In the genomic region with DNA sequence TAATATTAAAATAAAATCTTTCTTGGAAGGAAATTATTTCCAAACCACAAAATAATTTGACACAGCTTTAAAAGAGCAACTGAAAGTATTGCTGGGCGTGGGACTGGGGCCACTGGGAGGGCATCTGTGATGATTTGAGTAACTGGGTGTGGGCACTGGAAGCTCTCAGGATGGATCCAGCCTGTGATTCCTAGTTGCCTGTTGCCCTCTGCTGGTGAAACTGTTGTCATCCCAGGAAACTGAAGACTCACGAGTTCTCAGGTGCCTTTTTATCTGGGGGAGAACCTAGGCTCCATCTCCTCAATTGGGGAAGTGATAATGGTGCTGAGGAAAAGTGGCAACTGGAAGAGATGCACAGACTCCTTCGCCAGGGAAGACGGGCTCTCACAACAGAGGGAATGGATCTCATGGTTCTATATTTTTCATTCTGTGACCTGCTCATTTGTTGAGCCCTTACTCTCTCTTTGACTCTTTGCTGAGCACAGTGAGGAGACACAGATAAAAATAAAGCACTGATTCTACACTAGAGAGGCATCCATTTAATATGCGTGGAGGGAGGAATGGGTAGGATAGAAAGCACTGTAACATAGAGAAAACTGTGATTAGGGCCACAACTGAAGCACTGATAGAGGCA, we compare ENCODE assay signal across 7 cellular contexts.
DNase-seq lines count a peak whose midpoint lies in the region; ATAC-seq, FAIRE-seq and TF ChIP-seq lines count a peak whose summit lies in the region.

No MANE protein-coding gene starts in this region.

- POLR2A ChIA-PET in endothelial cell of umbilical vein (lab: Charles Lee): no interaction called here

- no peaks in the 10 kb centered on the region for H3K9me1 ChIP-seq in endothelial cell of umbilical vein (replicated peaks; ENCODE audit: control insufficient read depth, extremely low read depth, insufficient read depth, low read length)

- no peaks in the 10 kb centered on the region; the same call in 1 of the 2 replicates for H3F3A ChIP-seq in Loucy (ENCODE audit: low read depth)

- CTCF ChIA-PET in endothelial cell of umbilical vein (lab: Charles Lee): interaction anchor here (0.6 to 3.0 kb wide), 13 partner anchors 10 to 1914 kb away, joined by 3 to 24 read pairs (median 3); a partner anchor contains a TSS

- H3K27me3 ChIP-seq in Loucy (ENCODE audit: insufficient read depth, low read length, poor library complexity, severe bottlenecking) (no peaks in the 10 kb centered on the region), endothelial cell of umbilical vein (ENCODE audit: control insufficient read depth in 2 of 2, insufficient read depth in 2 of 2, low read length in 2 of 2) (peaks cover 0 to 4% of the 10 kb centered on the region in 2 experiments)

- H3K36me3 ChIP-seq in Loucy (ENCODE audit: insufficient read depth, low read length) (no peaks in the 10 kb centered on the region), endothelial cell of umbilical vein (ENCODE audit: control insufficient read depth in 2 of 2, extremely low read depth in 1 of 2, insufficient read depth in 2 of 2, low read length in 2 of 2) (no peaks in the 10 kb centered on the region)

- no TSS peak for BruUV-seq in endothelial cell of umbilical vein (replicated peaks; lab: Mats Ljungman, UMichigan)

- H3K4me1 ChIP-seq in Loucy (ENCODE audit: insufficient read depth, low read length, poor library complexity, severe bottlenecking): peaks cover 21% of the 10 kb centered on the region
- H3K4me1 ChIP-seq in endothelial cell of umbilical vein (ENCODE audit: control insufficient read depth, extremely low read depth, insufficient read depth, low read length): no peaks in the 10 kb centered on the region

- H3K9me3 ChIP-seq in Loucy (ENCODE audit: insufficient read depth, low read depth, low read length) (no peaks in the 10 kb centered on the region), endothelial cell of umbilical vein (replicated peaks; ENCODE audit: control insufficient read depth, insufficient read depth, low read length) (no peaks in the 10 kb centered on the region)

- H3K4me1 Mint-ChIP-seq in mesothelial cell of epicardium: peaks cover 3% of the 10 kb centered on the region

- H3K27me3 Mint-ChIP-seq in mesothelial cell of epicardium (ENCODE audit: low read depth): peaks cover 2% of the 10 kb centered on the region

- intact Hi-C loops in endothelial cell of umbilical vein (cut with micrococcal nuclease): loop anchor here (1.0 to 5.0 kb wide), 2 partner anchors 61 to 1495 kb away; a partner anchor contains a TSS

- H3K4me3 Mint-ChIP-seq in mesothelial cell of epicardium: no peak overlapping the region

- H3K9ac ChIP-seq in Loucy (ENCODE audit: low read depth, low read length, poor library complexity, severe bottlenecking) (no peak overlapping the region), endothelial cell of umbilical vein (replicated peaks; ENCODE audit: extremely low read depth, insufficient read depth, low read length) (no peak overlapping the region)

- H3K27ac ChIP-seq in endothelial cell of umbilical vein (ENCODE audit: insufficient read depth, low read depth, low read length): no peak overlapping the region

- FAIRE-seq in endothelial cell of umbilical vein (lab: Jason Lieb, UNC): no peak

- TF ChIP-seq CTCF in Loucy (conservative IDR thresholded peaks at IDR 0.05; ENCODE audit: low read length) (peak; percentile 77), endothelial cell of umbilical vein (IDR thresholded peaks at IDR 0.05; ENCODE audit: extremely low read depth in 1 of 2, insufficient read depth in 1 of 2, low read depth in 1 of 2, low read length in 2 of 2) (peak; percentile 35 to 65), mesothelial cell of epicardium (IDR thresholded peaks at IDR 0.05; ENCODE audit: unreplicated experiment) (peak; percentile 66)

- no peak overlapping the region for H2AFZ ChIP-seq in Loucy (ENCODE audit: low read length)
- H2AFZ ChIP-seq in endothelial cell of umbilical vein (ENCODE audit: low read depth, low read length): no peak overlapping the region

- no peak overlapping the region for H3K4me2 ChIP-seq in Loucy (ENCODE audit: low read depth, low read length, poor library complexity, severe bottlenecking)
- H3K4me2 ChIP-seq in endothelial cell of umbilical vein (ENCODE audit: insufficient read depth, low read length): no peak overlapping the region

- no peak for TF ChIP-seq POLR2A in endothelial cell of umbilical vein (IDR thresholded peaks at IDR 0.05; ENCODE audit: low read depth, low read length)

- no peaks in the 10 kb centered on the region for H3K9me3 Mint-ChIP-seq in mesothelial cell of epicardium

- H4K20me1 ChIP-seq in Loucy (ENCODE audit: insufficient read depth, low read length, poor library complexity, severe bottlenecking) (no peaks in the 10 kb centered on the region), endothelial cell of umbilical vein (replicated peaks; ENCODE audit: control insufficient read depth, extremely low read depth, insufficient read depth, low read length) (no peaks in the 10 kb centered on the region)

- no peak for ATAC-seq in HG03378 (IDR thresholded peaks at IDR 0.05; ENCODE audit: unreplicated experiment)

- dilution Hi-C loops in endothelial cell of umbilical vein (cut with MboI; ENCODE audit: extremely low pct_ligation_motif_present, low sequenced_read_pairs): no loop called here

- H3K79me2 ChIP-seq in Loucy (ENCODE audit: insufficient read depth, low read length) (no peaks in the 10 kb centered on the region), endothelial cell of umbilical vein (ENCODE audit: control insufficient read depth, insufficient read depth, low read length) (no peaks in the 10 kb centered on the region)

- H3K36me3 Mint-ChIP-seq in mesothelial cell of epicardium: no peaks in the 10 kb centered on the region

- no peak overlapping the region for H3K27ac Mint-ChIP-seq in mesothelial cell of epicardium

- H3K9me2 ChIP-seq in Loucy (replicated peaks; ENCODE audit: low read depth, low read length): no peaks in the 10 kb centered on the region

- H3K4me3 ChIP-seq in Loucy (ENCODE audit: low read length, poor library complexity, severe bottlenecking) (no peak overlapping the region), endothelial cell of umbilical vein (replicated peaks in 1 of 3; ENCODE audit: insufficient read depth in 1 of 3, low read depth in 1 of 3, low read length in 3 of 3) (no peak overlapping the region)

- DNase-seq in GM04503 (ENCODE audit: low read depth) (peak; percentile 22), SHP77 (lab: John Stamatoyannopoulos, UW) (peak; percentile 56 to 66), endothelial cell of umbilical vein (ENCODE audit: low read depth, low spot score) (peak; percentile 27), mesothelial cell of epicardium (ENCODE audit: low spot score in 2 of 2, unreplicated experiment in 2 of 2) (peak in 1 of 2 experiments; percentile 43), ureter (ENCODE audit: low spot score) (peak; percentile 69)

TF ChIP-seq in endothelial cell of umbilical vein, 7 proteins besides CTCF, POLR2A, EP300 and RAD21:
- no peak for TF ChIP-seq MYC (IDR thresholded peaks at IDR 0.05; ENCODE audit: low read depth, low read length)
- no peak for TF ChIP-seq EZH2 (IDR thresholded peaks at IDR 0.05; ENCODE audit: borderline replicate concordance, low read depth, low read length, severe bottlenecking)
- TF ChIP-seq, protein P1, sequence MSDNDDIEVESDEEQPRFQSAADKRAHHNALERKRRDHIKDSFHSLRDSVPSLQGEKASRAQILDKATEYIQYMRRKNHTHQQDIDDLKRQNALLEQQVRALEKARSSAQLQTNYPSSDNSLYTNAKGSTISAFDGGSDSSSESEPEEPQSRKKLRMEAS (IDR thresholded peaks at IDR 0.05; ENCODE audit: insufficient read depth, insufficient read length): no peak
- TF ChIP-seq FOS (IDR thresholded peaks at IDR 0.05; ENCODE audit: borderline replicate concordance, insufficient read depth, low read length): no peak
- no peak for TF ChIP-seq JUN (IDR thresholded peaks at IDR 0.05; ENCODE audit: borderline replicate concordance, insufficient read depth, insufficient read length, low read depth)
- TF ChIP-seq GATA2 (IDR thresholded peaks at IDR 0.05; ENCODE audit: insufficient read depth, insufficient read length, low read depth, low read length): no peak
- no peak for TF ChIP-seq POLR2AphosphoS5 (IDR thresholded peaks at IDR 0.05; ENCODE audit: insufficient read depth, low read depth, low read length)
